ENCODE assay signal across 8 cellular contexts in the genomic region with DNA sequence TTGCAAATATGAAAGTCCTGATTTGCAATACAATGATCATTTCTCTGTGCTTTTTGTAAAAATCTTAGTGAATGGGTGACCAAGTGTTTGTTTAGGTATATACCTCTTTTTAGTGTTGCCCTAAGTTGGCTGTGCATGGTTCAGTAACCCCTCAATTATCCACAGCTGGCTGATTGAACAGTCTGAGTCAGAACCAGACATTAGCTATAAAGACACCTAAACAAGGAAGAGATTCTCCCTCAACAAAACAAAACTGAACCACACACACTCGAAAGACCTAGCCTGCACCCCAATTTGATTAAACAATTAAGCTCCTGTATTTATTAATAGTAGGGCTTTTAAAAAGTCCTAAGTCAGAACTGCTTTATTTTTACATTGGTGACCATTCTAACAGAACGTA. TPM values are rescaled to one million over a fixed set of nuclear protein-coding genes. Genes with fewer than 3 reads are reported as not detected.
DNase-seq lines count a peak whose midpoint lies in the region; ATAC-seq lines count a peak whose summit lies in the region.

No MANE protein-coding gene starts in this region.

- intact Hi-C loops in posterior cingulate gyrus (cut with DNase I): loop anchor here (5.0 kb wide), 2 partner anchors 58 to 98 kb away; partner anchors contain the start of genes PHTF2 and TMEM60

- H3K4me3 Mint-ChIP-seq in activated naive CD4-positive, alpha-beta T cell treated with anti-CD3 and anti-CD28 coated beads, Interleukin-2, amount 10 ng/mL, durations not matched to agents 7 days and 5 days: peak overlapping the region; percentile 37
- peak overlapping the region; percentile 98 for H3K4me3 Mint-ChIP-seq in activated CD8-positive, alpha-beta T cell treated with anti-CD3 and anti-CD28 coated beads, Interleukin-2, amount 10 ng/mL, durations not matched to agents 7 days and 5 days
- peak overlapping the region; percentile 0 to 99 (median 96) for H3K4me3 Mint-ChIP-seq in naive thymus-derived CD8-positive, alpha-beta T cell

- no peak overlapping the region for H3K27ac Mint-ChIP-seq in activated naive CD4-positive, alpha-beta T cell treated with anti-CD3 and anti-CD28 coated beads, Interleukin-2, amount 10 ng/mL, durations not matched to agents 7 days and 5 days
- no peak overlapping the region for H3K27ac Mint-ChIP-seq in activated CD8-positive, alpha-beta T cell treated with anti-CD3 and anti-CD28 coated beads, Interleukin-2, amount 10 ng/mL, durations not matched to agents 7 days and 5 days
- H3K27ac Mint-ChIP-seq in naive thymus-derived CD8-positive, alpha-beta T cell: peak overlapping the region in 8 of 10 donors; percentile 3 to 95 (median 10)

- CTCF ChIA-PET in activated naive CD4-positive, alpha-beta T cell treated with anti-CD3 and anti-CD28 coated beads, Interleukin-2, amount 10 ng/mL, durations not matched to agents 7 days and 5 days (lab: Charles Lee): interaction anchor here (1.0 kb wide), 1 partner anchor 47 kb away, joined by 5 read pairs; no protein-coding TSS in a partner anchor
- CTCF ChIA-PET in activated CD8-positive, alpha-beta T cell treated with anti-CD3 and anti-CD28 coated beads, Interleukin-2, amount 10 ng/mL, durations not matched to agents 7 days and 5 days (lab: Charles Lee): interaction anchor here (1.0 to 1.5 kb wide), 2 partner anchors 8 to 47 kb away, joined by 3 read pairs; no protein-coding TSS in a partner anchor

- POLR2A ChIA-PET in activated CD8-positive, alpha-beta T cell treated with anti-CD3 and anti-CD28 coated beads, Interleukin-2, amount 10 ng/mL, durations not matched to agents 7 days and 5 days (lab: Charles Lee): interaction anchor here (0.6 kb wide), 1 partner anchor 18 kb away, joined by 3 read pairs; no protein-coding TSS in a partner anchor
- POLR2A ChIA-PET in naive thymus-derived CD8-positive, alpha-beta T cell (lab: Charles Lee): interaction anchor here (0.7 kb wide), 2 partner anchors 10 to 11 kb away, joined by 3 to 5 read pairs; no protein-coding TSS in a partner anchor

- peaks cover 57% of the 10 kb centered on the region for H3K4me1 Mint-ChIP-seq in activated naive CD4-positive, alpha-beta T cell treated with anti-CD3 and anti-CD28 coated beads, Interleukin-2, amount 10 ng/mL, durations not matched to agents 7 days and 5 days
- H3K4me1 Mint-ChIP-seq in activated CD8-positive, alpha-beta T cell treated with anti-CD3 and anti-CD28 coated beads, Interleukin-2, amount 10 ng/mL, durations not matched to agents 7 days and 5 days (ENCODE audit: low read depth): peaks cover 48% of the 10 kb centered on the region
- peaks cover 17 to 76% (median 60%) of the 10 kb centered on the region in 4 donors for H3K4me1 Mint-ChIP-seq in naive thymus-derived CD8-positive, alpha-beta T cell

- no peaks in the 10 kb centered on the region for H3K9me3 Mint-ChIP-seq in activated naive CD4-positive, alpha-beta T cell treated with anti-CD3 and anti-CD28 coated beads, Interleukin-2, amount 10 ng/mL, durations not matched to agents 7 days and 5 days
- H3K9me3 Mint-ChIP-seq in activated CD8-positive, alpha-beta T cell treated with anti-CD3 and anti-CD28 coated beads, Interleukin-2, amount 10 ng/mL, durations not matched to agents 7 days and 5 days (ENCODE audit: insufficient read depth): peaks cover 3% of the 10 kb centered on the region
- H3K9me3 Mint-ChIP-seq in naive thymus-derived CD8-positive, alpha-beta T cell: peaks cover 0 to 3% (median 0%) of the 10 kb centered on the region in 9 donors

- ATAC-seq in HG03066 (IDR thresholded peaks at IDR 0.05; ENCODE audit: low read depth, unreplicated experiment): peak; percentile 21
- no peak for ATAC-seq in activated CD8-positive, alpha-beta T cell treated with anti-CD3 and anti-CD28 coated beads, Interleukin-2, amount 10 ng/mL, durations not matched to agents 7 days and 5 days
- ATAC-seq in naive thymus-derived CD8-positive, alpha-beta T cell: no peak

- no peak for DNase-seq in activated naive CD4-positive, alpha-beta T cell treated with anti-CD3 and anti-CD28 coated beads, Interleukin-2, amount 10 ng/mL, durations not matched to agents 7 days and 5 days
- DNase-seq in activated naive CD4-positive, alpha-beta T cell treated with Interleukin-2 at 50 U/mL for 16 hours: no peak
- DNase-seq in activated CD8-positive, alpha-beta T cell treated with anti-CD3 and anti-CD28 coated beads, Interleukin-2, amount 10 ng/mL, durations not matched to agents 7 days and 5 days: no peak
- DNase-seq in naive thymus-derived CD8-positive, alpha-beta T cell: no peak
- DNase-seq in NCI-H446 treated with DMSO at 0.1 percent for 48 hours (lab: John Stamatoyannopoulos, UW) (no peak), GDM1 (lab: John Stamatoyannopoulos, UW) (no peak), posterior cingulate gyrus (no peak)

- H3K27me3 Mint-ChIP-seq in activated naive CD4-positive, alpha-beta T cell treated with anti-CD3 and anti-CD28 coated beads, Interleukin-2, amount 10 ng/mL, durations not matched to agents 7 days and 5 days: no peaks in the 10 kb centered on the region
- H3K27me3 Mint-ChIP-seq in activated CD8-positive, alpha-beta T cell treated with anti-CD3 and anti-CD28 coated beads, Interleukin-2, amount 10 ng/mL, durations not matched to agents 7 days and 5 days (ENCODE audit: low read depth): no peaks in the 10 kb centered on the region
- H3K27me3 Mint-ChIP-seq in naive thymus-derived CD8-positive, alpha-beta T cell: no peaks in the 10 kb centered on the region

- peaks cover 25% of the 10 kb centered on the region for H3K36me3 Mint-ChIP-seq in activated naive CD4-positive, alpha-beta T cell treated with anti-CD3 and anti-CD28 coated beads, Interleukin-2, amount 10 ng/mL, durations not matched to agents 7 days and 5 days
- peaks cover 33% of the 10 kb centered on the region for H3K36me3 Mint-ChIP-seq in activated CD8-positive, alpha-beta T cell treated with anti-CD3 and anti-CD28 coated beads, Interleukin-2, amount 10 ng/mL, durations not matched to agents 7 days and 5 days (ENCODE audit: low read depth)
- H3K36me3 Mint-ChIP-seq in naive thymus-derived CD8-positive, alpha-beta T cell: peaks cover 0 to 33% (median 8%) of the 10 kb centered on the region in 3 donors

RNA-seq across cellular contexts. Expression of gene RSBN1L, which starts 2.8 kb away (rescaled TPM):
- total RNA-seq in activated CD8-positive, alpha-beta T cell treated with anti-CD3 and anti-CD28 coated beads, Interleukin-2, amount 10 ng/mL, durations not matched to agents 7 days and 5 days: 10 to 100 TPM; 24.5 to 27.4 TPM
- total RNA-seq in naive thymus-derived CD8-positive, alpha-beta T cell: 10 to 100 TPM; 44.2 to 47.9 TPM
- 1 to 10 TPM; 5.9 to 8.2 (median 6.2) TPM for polyA plus RNA-seq in naive thymus-derived CD8-positive, alpha-beta T cell

Comparison
In these comparisons a context has a peak if more than half of its experiments do, and no peak if none do; other contexts are left out.
1. H3K27ac Mint-ChIP-seq: peak in naive thymus-derived CD8-positive, alpha-beta T cell (8 of 10); none in activated naive CD4-positive, alpha-beta T cell treated with anti-CD3 and anti-CD28 coated beads, Interleukin-2, amount 10 ng/mL, durations not matched to agents 7 days and 5 days (single experiment) and activated CD8-positive, alpha-beta T cell treated with anti-CD3 and anti-CD28 coated beads, Interleukin-2, amount 10 ng/mL, durations not matched to agents 7 days and 5 days (single experiment).
2. H3K4me3 Mint-ChIP-seq: peak in every context shown above with its lines; median percentile 98 in activated CD8-positive, alpha-beta T cell treated with anti-CD3 and anti-CD28 coated beads, Interleukin-2, amount 10 ng/mL, durations not matched to agents 7 days and 5 days; 96 in naive thymus-derived CD8-positive, alpha-beta T cell; 37 in activated naive CD4-positive, alpha-beta T cell treated with anti-CD3 and anti-CD28 coated beads, Interleukin-2, amount 10 ng/mL, durations not matched to agents 7 days and 5 days.